In the genomic region with DNA sequence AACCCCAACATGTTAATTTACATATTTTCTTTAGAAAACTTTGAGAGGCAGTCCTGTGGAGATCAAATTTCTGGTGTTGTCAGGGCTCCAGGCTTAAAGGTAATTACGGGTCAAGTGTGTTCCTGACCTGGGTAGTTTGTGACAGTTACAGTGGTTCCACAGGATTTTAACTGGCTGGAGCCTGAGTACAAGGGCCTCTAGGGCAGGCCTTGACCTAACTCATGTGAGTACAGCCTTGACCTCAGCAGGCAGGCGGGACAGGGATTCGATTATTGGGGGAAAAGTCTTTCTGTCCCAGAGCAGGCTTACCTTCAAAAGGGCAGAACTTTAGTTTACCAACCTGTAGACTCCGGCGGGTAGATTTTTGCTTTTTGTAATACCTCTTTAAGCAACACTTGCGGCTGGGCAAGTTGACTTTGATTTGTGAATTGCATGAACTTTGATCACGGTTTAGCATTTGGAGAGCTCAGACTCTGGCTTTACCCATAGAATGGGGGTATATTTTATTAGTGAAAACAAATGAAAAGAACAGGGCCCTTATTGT, we compare ENCODE assay signal across 1 cellular context.
TF ChIP-seq lines count a peak whose summit lies in the region.

No MANE protein-coding gene starts in this region.

TF ChIP-seq in HepG2, 621 proteins besides CTCF, POLR2A, EP300 and RAD21 (continued from another document and continues in another):
- TF ChIP-seq, protein P1, sequence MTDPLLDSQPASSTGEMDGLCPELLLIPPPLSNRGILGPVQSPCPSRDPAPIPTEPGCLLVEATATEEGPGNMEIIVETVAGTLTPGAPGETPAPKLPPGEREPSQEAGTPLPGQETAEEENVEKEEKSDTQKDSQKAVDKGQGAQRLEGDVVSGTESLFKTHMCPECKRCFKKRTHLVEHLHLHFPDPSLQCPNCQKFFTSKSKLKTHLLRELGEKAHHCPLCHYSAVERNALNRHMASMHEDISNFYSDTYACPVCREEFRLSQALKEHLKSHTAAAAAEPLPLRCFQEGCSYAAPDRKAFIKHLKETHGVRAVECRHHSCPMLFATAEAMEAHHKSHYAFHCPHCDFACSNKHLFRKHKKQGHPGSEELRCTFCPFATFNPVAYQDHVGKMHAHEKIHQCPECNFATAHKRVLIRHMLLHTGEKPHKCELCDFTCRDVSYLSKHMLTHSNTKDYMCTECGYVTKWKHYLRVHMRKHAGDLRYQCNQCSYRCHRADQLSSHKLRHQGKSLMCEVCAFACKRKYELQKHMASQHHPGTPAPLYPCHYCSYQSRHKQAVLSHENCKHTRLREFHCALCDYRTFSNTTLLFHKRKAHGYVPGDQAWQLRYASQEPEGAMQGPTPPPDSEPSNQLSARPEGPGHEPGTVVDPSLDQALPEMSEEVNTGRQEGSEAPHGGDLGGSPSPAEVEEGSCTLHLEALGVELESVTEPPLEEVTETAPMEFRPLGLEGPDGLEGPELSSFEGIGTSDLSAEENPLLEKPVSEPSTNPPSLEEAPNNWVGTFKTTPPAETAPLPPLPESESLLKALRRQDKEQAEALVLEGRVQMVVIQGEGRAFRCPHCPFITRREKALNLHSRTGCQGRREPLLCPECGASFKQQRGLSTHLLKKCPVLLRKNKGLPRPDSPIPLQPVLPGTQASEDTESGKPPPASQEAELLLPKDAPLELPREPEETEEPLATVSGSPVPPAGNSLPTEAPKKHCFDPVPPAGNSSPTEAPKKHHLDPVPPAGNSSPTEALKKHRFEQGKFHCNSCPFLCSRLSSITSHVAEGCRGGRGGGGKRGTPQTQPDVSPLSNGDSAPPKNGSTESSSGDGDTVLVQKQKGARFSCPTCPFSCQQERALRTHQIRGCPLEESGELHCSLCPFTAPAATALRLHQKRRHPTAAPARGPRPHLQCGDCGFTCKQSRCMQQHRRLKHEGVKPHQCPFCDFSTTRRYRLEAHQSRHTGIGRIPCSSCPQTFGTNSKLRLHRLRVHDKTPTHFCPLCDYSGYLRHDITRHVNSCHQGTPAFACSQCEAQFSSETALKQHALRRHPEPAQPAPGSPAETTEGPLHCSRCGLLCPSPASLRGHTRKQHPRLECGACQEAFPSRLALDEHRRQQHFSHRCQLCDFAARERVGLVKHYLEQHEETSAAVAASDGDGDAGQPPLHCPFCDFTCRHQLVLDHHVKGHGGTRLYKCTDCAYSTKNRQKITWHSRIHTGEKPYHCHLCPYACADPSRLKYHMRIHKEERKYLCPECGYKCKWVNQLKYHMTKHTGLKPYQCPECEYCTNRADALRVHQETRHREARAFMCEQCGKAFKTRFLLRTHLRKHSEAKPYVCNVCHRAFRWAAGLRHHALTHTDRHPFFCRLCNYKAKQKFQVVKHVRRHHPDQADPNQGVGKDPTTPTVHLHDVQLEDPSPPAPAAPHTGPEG (CRISPR knock-in tag; IDR thresholded peaks at IDR 0.05), result peak; percentile 66; the same call in 1 of the 2 replicates
- TF ChIP-seq MZF1 (CRISPR knock-in tag; IDR thresholded peaks at IDR 0.05; ENCODE audit: borderline replicate concordance) (no peak), RARA (CRISPR knock-in tag; IDR thresholded peaks at IDR 0.05) (peak; percentile 99), FOXJ3 (CRISPR knock-in tag; IDR thresholded peaks at IDR 0.05; ENCODE audit: borderline replicate concordance) (peak; percentile 82), ZNF543 (CRISPR knock-in tag; IDR thresholded peaks at IDR 0.05) (0 out of 2 replicates have a peak, but pooled peaks have one; percentile 39), NR2F1 (CRISPR knock-in tag; IDR thresholded peaks at IDR 0.05) (peak; percentile 88 to 91; a peak in 3 of 4 replicates), CHD4 (IDR thresholded peaks at IDR 0.05; ENCODE audit: borderline replicate concordance, low read length) (no peak), ZKSCAN8 (CRISPR knock-in tag; IDR thresholded peaks at IDR 0.05; ENCODE audit: borderline replicate concordance) (0 out of 2 replicates have a peak, but pooled peaks have one; percentile 38), TCF7 (IDR thresholded peaks at IDR 0.05; ENCODE audit: low read depth) (peak; percentile 64), YEATS4 (CRISPR knock-in tag; IDR thresholded peaks at IDR 0.05; ENCODE audit: borderline replicate concordance) (peak; percentile 60; the same call in 1 of the 2 replicates), MTA1 (CRISPR knock-in tag; IDR thresholded peaks at IDR 0.05; ENCODE audit: borderline replicate concordance) (peak; percentile 35; the same call in 1 of the 2 replicates), SP1 (IDR thresholded peaks at IDR 0.05) (no peak), SP1 (CRISPR knock-in tag; IDR thresholded peaks at IDR 0.05) (no peak), ZNF318 (CRISPR knock-in tag; IDR thresholded peaks at IDR 0.05) (no peak), PHF21A (CRISPR knock-in tag; IDR thresholded peaks at IDR 0.05) (peak; percentile 97), MLX (CRISPR knock-in tag; IDR thresholded peaks at IDR 0.05) (peak; percentile 57; the same call in 1 of the 2 replicates), CREB1 (IDR thresholded peaks at IDR 0.05) (no peak), CREB1 (CRISPR knock-in tag; IDR thresholded peaks at IDR 0.05) (0 out of 2 replicates have a peak, but pooled peaks have one; percentile 35), ZNF609 (CRISPR knock-in tag; IDR thresholded peaks at IDR 0.05; ENCODE audit: borderline replicate concordance) (peak; percentile 87), AFF4 (CRISPR knock-in tag; IDR thresholded peaks at IDR 0.05) (no peak), TARDBP (CRISPR knock-in tag; IDR thresholded peaks at IDR 0.05) (peak; percentile 46; the same call in 1 of the 2 replicates), FOXK1 (CRISPR knock-in tag; IDR thresholded peaks at IDR 0.05; ENCODE audit: borderline replicate concordance, low read depth) (peak; percentile 66; the same call in 1 of the 2 replicates), SOX13 (IDR thresholded peaks at IDR 0.05) (peak; percentile 56; the same call in 1 of the 2 replicates), SOX13 (CRISPR knock-in tag; conservative IDR thresholded peaks at IDR 0.05 in 1 of 2, IDR thresholded peaks at IDR 0.05 in 1 of 2) (peak in 1 of 2 experiments; percentile 86; a peak in 2 of 4 replicates), KMT2A (CRISPR knock-in tag; IDR thresholded peaks at IDR 0.05) (peak; percentile 26; the same call in 1 of the 2 replicates)
- TF ChIP-seq, protein P2, sequence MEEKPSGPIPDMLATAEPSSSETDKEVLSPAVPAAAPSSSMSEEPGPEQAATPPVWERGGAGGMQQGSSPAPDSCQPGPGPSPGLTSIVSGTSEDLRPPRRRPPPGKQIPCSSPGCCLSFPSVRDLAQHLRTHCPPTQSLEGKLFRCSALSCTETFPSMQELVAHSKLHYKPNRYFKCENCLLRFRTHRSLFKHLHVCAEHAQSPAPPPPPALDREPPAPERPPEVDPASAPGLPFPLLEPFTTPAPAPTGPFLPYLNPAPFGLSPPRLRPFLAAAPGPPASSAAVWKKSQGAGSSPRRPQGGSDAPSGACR (CRISPR knock-in tag; IDR thresholded peaks at IDR 0.05), result 0 out of 2 replicates have a peak, but pooled peaks have one; percentile 26
